2 cellular contexts compared by ENCODE assay signal in the genomic region with DNA sequence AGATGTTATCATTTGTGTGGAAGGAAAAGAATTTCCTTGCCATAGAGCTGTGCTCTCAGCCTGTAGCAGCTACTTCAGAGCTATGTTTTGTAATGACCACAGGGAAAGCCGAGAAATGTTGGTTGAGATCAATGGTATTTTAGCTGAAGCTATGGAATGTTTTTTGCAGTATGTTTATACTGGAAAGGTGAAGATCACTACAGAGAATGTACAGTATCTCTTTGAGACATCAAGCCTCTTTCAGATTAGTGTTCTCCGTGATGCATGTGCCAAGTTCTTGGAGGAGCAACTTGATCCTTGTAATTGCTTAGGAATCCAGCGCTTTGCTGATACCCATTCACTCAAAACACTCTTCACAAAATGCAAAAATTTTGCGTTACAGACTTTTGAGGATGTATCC.
TF ChIP-seq lines count a peak whose summit lies in the region.

No MANE protein-coding gene starts in this region.

TF ChIP-seq in HepG2, 621 proteins besides CTCF, POLR2A, EP300 and RAD21:
- no peak for TF ChIP-seq ZNF558 (CRISPR knock-in tag; IDR thresholded peaks at IDR 0.05; ENCODE audit: borderline replicate concordance)
- TF ChIP-seq PAXIP1 (CRISPR knock-in tag; conservative IDR thresholded peaks at IDR 0.05), result no peak
- TF ChIP-seq ZNF709 (CRISPR knock-in tag; IDR thresholded peaks at IDR 0.05), result no peak
- TF ChIP-seq ZNF230 (CRISPR knock-in tag; IDR thresholded peaks at IDR 0.05), result no peak
- no peak for TF ChIP-seq GMEB1 (CRISPR knock-in tag; IDR thresholded peaks at IDR 0.05; ENCODE audit: borderline replicate concordance)
- TF ChIP-seq HOXA3 (CRISPR knock-in tag; IDR thresholded peaks at IDR 0.05), result no peak
- TF ChIP-seq ELF4 (CRISPR knock-in tag; IDR thresholded peaks at IDR 0.05; ENCODE audit: borderline replicate concordance), result no peak
- TF ChIP-seq ZBTB25 (CRISPR knock-in tag; IDR thresholded peaks at IDR 0.05), result no peak
- TF ChIP-seq MZF1 (CRISPR knock-in tag; IDR thresholded peaks at IDR 0.05; ENCODE audit: borderline replicate concordance), result no peak
- TF ChIP-seq SNAI1 (CRISPR knock-in tag; IDR thresholded peaks at IDR 0.05; ENCODE audit: borderline replicate concordance), result no peak
- no peak for TF ChIP-seq ZNF329 (CRISPR knock-in tag; IDR thresholded peaks at IDR 0.05; ENCODE audit: low read depth)
- no peak for TF ChIP-seq ZNF275 (CRISPR knock-in tag; IDR thresholded peaks at IDR 0.05; ENCODE audit: borderline replicate concordance)
- TF ChIP-seq, protein P1, sequence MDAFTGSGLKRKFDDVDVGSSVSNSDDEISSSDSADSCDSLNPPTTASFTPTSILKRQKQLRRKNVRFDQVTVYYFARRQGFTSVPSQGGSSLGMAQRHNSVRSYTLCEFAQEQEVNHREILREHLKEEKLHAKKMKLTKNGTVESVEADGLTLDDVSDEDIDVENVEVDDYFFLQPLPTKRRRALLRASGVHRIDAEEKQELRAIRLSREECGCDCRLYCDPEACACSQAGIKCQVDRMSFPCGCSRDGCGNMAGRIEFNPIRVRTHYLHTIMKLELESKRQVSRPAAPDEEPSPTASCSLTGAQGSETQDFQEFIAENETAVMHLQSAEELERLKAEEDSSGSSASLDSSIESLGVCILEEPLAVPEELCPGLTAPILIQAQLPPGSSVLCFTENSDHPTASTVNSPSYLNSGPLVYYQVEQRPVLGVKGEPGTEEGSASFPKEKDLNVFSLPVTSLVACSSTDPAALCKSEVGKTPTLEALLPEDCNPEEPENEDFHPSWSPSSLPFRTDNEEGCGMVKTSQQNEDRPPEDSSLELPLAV (CRISPR knock-in tag; conservative IDR thresholded peaks at IDR 0.05; ENCODE audit: low read depth), result no peak
- no peak for TF ChIP-seq ELF3 (CRISPR knock-in tag; IDR thresholded peaks at IDR 0.05)

TF ChIP-seq in WTC11, 78 proteins besides CTCF, POLR2A, EP300 and RAD21:
- TF ChIP-seq PRRX2 (CRISPR knock-in tag; IDR thresholded peaks at IDR 0.05) (no peak), MXD4 (CRISPR knock-in tag; IDR thresholded peaks at IDR 0.05; ENCODE audit: borderline replicate concordance) (no peak), KAT7 (CRISPR knock-in tag; IDR thresholded peaks at IDR 0.05; ENCODE audit: borderline replicate concordance) (no peak), USF1 (CRISPR knock-in tag; IDR thresholded peaks at IDR 0.05) (no peak), ZNF416 (CRISPR knock-in tag; IDR thresholded peaks at IDR 0.05) (no peak), ZNF219 (CRISPR knock-in tag; IDR thresholded peaks at IDR 0.05; ENCODE audit: borderline replicate concordance) (no peak), ESRRA (CRISPR knock-in tag; IDR thresholded peaks at IDR 0.05; ENCODE audit: borderline replicate concordance) (no peak), AFF4 (CRISPR knock-in tag; IDR thresholded peaks at IDR 0.05; ENCODE audit: borderline replicate concordance) (no peak), SOX15 (CRISPR knock-in tag; IDR thresholded peaks at IDR 0.05) (no peak), TEAD1 (CRISPR knock-in tag; IDR thresholded peaks at IDR 0.05) (no peak), MYBL2 (CRISPR knock-in tag; IDR thresholded peaks at IDR 0.05) (no peak)
- TF ChIP-seq, protein P2, sequence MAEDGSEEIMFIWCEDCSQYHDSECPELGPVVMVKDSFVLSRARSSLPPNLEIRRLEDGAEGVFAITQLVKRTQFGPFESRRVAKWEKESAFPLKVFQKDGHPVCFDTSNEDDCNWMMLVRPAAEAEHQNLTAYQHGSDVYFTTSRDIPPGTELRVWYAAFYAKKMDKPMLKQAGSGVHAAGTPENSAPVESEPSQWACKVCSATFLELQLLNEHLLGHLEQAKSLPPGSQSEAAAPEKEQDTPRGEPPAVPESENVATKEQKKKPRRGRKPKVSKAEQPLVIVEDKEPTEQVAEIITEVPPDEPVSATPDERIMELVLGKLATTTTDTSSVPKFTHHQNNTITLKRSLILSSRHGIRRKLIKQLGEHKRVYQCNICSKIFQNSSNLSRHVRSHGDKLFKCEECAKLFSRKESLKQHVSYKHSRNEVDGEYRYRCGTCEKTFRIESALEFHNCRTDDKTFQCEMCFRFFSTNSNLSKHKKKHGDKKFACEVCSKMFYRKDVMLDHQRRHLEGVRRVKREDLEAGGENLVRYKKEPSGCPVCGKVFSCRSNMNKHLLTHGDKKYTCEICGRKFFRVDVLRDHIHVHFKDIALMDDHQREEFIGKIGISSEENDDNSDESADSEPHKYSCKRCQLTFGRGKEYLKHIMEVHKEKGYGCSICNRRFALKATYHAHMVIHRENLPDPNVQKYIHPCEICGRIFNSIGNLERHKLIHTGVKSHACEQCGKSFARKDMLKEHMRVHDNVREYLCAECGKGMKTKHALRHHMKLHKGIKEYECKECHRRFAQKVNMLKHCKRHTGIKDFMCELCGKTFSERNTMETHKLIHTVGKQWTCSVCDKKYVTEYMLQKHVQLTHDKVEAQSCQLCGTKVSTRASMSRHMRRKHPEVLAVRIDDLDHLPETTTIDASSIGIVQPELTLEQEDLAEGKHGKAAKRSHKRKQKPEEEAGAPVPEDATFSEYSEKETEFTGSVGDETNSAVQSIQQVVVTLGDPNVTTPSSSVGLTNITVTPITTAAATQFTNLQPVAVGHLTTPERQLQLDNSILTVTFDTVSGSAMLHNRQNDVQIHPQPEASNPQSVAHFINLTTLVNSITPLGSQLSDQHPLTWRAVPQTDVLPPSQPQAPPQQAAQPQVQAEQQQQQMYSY (CRISPR knock-in tag; IDR thresholded peaks at IDR 0.05), result no peak
- TF ChIP-seq, protein P3, sequence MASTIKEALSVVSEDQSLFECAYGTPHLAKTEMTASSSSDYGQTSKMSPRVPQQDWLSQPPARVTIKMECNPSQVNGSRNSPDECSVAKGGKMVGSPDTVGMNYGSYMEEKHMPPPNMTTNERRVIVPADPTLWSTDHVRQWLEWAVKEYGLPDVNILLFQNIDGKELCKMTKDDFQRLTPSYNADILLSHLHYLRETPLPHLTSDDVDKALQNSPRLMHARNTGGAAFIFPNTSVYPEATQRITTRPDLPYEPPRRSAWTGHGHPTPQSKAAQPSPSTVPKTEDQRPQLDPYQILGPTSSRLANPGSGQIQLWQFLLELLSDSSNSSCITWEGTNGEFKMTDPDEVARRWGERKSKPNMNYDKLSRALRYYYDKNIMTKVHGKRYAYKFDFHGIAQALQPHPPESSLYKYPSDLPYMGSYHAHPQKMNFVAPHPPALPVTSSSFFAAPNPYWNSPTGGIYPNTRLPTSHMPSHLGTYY (CRISPR knock-in tag; IDR thresholded peaks at IDR 0.05), result no peak
- TF ChIP-seq, protein P4, sequence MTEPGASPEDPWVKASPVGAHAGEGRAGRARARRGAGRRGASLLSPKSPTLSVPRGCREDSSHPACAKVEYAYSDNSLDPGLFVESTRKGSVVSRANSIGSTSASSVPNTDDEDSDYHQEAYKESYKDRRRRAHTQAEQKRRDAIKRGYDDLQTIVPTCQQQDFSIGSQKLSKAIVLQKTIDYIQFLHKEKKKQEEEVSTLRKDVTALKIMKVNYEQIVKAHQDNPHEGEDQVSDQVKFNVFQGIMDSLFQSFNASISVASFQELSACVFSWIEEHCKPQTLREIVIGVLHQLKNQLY (CRISPR knock-in tag; IDR thresholded peaks at IDR 0.05), result no peak
- TF ChIP-seq, protein P5, sequence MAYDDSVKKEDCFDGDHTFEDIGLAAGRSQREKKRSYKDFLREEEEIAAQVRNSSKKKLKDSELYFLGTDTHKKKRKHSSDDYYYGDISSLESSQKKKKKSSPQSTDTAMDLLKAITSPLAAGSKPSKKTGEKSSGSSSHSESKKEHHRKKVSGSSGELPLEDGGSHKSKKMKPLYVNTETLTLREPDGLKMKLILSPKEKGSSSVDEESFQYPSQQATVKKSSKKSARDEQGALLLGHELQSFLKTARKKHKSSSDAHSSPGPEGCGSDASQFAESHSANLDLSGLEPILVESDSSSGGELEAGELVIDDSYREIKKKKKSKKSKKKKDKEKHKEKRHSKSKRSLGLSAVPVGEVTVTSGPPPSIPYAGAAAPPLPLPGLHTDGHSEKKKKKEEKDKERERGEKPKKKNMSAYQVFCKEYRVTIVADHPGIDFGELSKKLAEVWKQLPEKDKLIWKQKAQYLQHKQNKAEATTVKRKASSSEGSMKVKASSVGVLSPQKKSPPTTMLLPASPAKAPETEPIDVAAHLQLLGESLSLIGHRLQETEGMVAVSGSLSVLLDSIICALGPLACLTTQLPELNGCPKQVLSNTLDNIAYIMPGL (CRISPR knock-in tag; IDR thresholded peaks at IDR 0.05), result no peak
- TF ChIP-seq, protein P6, sequence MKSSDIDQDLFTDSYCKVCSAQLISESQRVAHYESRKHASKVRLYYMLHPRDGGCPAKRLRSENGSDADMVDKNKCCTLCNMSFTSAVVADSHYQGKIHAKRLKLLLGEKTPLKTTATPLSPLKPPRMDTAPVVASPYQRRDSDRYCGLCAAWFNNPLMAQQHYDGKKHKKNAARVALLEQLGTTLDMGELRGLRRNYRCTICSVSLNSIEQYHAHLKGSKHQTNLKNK (CRISPR knock-in tag; IDR thresholded peaks at IDR 0.05), result no peak
TF ChIP-seq in WTC11: peak in this region for 0.
